In genomic region chr2:1643220-1643619, GRCh38 we compare ENCODE assay signal across 25 cellular contexts.
DNase-seq lines count a peak whose midpoint lies in the region; ATAC-seq and TF ChIP-seq lines count a peak whose summit lies in the region.
"Had no signal": no experiment of that assay in that cellular context is flagged by ENCODE, and none has a peak within 500 bp of the region (broad histone marks: within the 10 kb centered on the region; RNA-seq: fewer than 3 reads in every experiment).

No MANE protein-coding gene starts in this region.

- no peaks in the 10 kb centered on the region for H3K36me3 ChIP-seq in Panc1 (ENCODE audit: control insufficient read depth, insufficient read depth, low read length)
- H3K36me3 ChIP-seq in CD8-positive, alpha-beta memory T cell (ENCODE audit: insufficient read depth, low read length) = no peaks in the 10 kb centered on the region
- H3K36me3 ChIP-seq: colonic mucosa had no signal

- intact Hi-C loops in Panc1 (cut with micrococcal nuclease; ENCODE audit: unreplicated experiment) = no loop called here
- intact Hi-C loops in activated CD8-positive, alpha-beta T cell treated with anti-CD3 and anti-CD28 coated beads for 36 hours (cut with micrococcal nuclease) = no loop called here

- DNase-seq in AG04450 (ENCODE audit: low read depth, low spot score) (no peak), Panc1 (ENCODE audit: low read depth, low spot score) (no peak), glutamatergic neuron (no peak), osteocyte (ENCODE audit: extremely low spot score, unreplicated experiment) (no peak), NCI-H1930 (lab: John Stamatoyannopoulos, UW) (no peak), cerebellum (ENCODE audit: low spot score) (no peak)
- no peak for DNase-seq in CD8-positive, alpha-beta memory T cell
- DNase-seq in activated CD8-positive, alpha-beta T cell treated with anti-CD3 and anti-CD28 coated beads for 36 hours = no peak
- DNase-seq: ACHN; activated CD4-positive, alpha-beta T cell treated with anti-CD3 and anti-CD28 coated beads for 4 hours; activated CD8-positive, alpha-beta memory T cell treated with anti-CD3 and anti-CD28 coated beads, Interleukin-2, amount 10 ng/mL, durations not matched to agents 7 days and 5 days; activated naive CD8-positive, alpha-beta T cell treated with anti-CD3 and anti-CD28 coated beads for 36 hours; colonic mucosa; GM23248; NCI-H1694 treated with DMSO at 0.1 percent for 48 hours; NCI-H69; nucleus accumbens; retina; Right ventricle myocardium superior; stimulated activated CD4-positive, alpha-beta T cell treated with anti-CD3 and anti-CD28 coated beads, Interleukin-12 subunit alpha, Interleukin-12 subunit beta, amount 100 ng/mL, for 4 hours; stimulated activated naive CD8-positive, alpha-beta T cell treated with anti-CD3 and anti-CD28 coated beads, Interleukin-15, amount 100 ng/mL, for 72 hours; T-cell had no signal

- H3K27ac Mint-ChIP-seq in glutamatergic neuron (ENCODE audit: unreplicated experiment) (peak overlapping the region; percentile 3), osteocyte (ENCODE audit: unreplicated experiment) (peak overlapping the region; percentile 8)
- H3K27ac Mint-ChIP-seq in CD8-positive, alpha-beta memory T cell = no peak overlapping the region
- no peak overlapping the region for H3K27ac Mint-ChIP-seq in activated CD8-positive, alpha-beta T cell treated with anti-CD3 and anti-CD28 coated beads for 36 hours
- H3K27ac Mint-ChIP-seq: activated CD8-positive, alpha-beta memory T cell treated with anti-CD3 and anti-CD28 coated beads, Interleukin-2, amount 10 ng/mL, durations not matched to agents 7 days and 5 days; activated naive CD8-positive, alpha-beta T cell treated with anti-CD3 and anti-CD28 coated beads for 36 hours; T-cell; type B pancreatic cell had no signal

- no peak for ATAC-seq in Panc1
- ATAC-seq in activated CD8-positive, alpha-beta T cell treated with anti-CD3 and anti-CD28 coated beads for 36 hours = no peak
- ATAC-seq: activated CD8-positive, alpha-beta memory T cell treated with anti-CD3 and anti-CD28 coated beads, Interleukin-2, amount 10 ng/mL, durations not matched to agents 7 days and 5 days; heart left ventricle; stimulated activated naive CD8-positive, alpha-beta T cell treated with anti-CD3 and anti-CD28 coated beads, Interleukin-15, amount 100 ng/mL, for 72 hours; T-cell had no signal

- H3K27me3 ChIP-seq in AG04450 (ENCODE audit: control insufficient read depth, insufficient read depth, low read length) (no peaks in the 10 kb centered on the region), Panc1 (ENCODE audit: control insufficient read depth, insufficient read depth, low read length) (no peaks in the 10 kb centered on the region)
- no peaks in the 10 kb centered on the region for H3K27me3 ChIP-seq in CD8-positive, alpha-beta memory T cell (ENCODE audit: insufficient read depth, low read length, poor library complexity, severe bottlenecking)
- H3K27me3 ChIP-seq: colonic mucosa, heart left ventricle had no signal

- H3K9me3 Mint-ChIP-seq in glutamatergic neuron (ENCODE audit: unreplicated experiment) = peaks cover 3% of the 10 kb centered on the region
- no peaks in the 10 kb centered on the region for H3K9me3 Mint-ChIP-seq in osteocyte (ENCODE audit: unreplicated experiment)
- H3K9me3 Mint-ChIP-seq in CD8-positive, alpha-beta memory T cell = no peaks in the 10 kb centered on the region
- no peaks in the 10 kb centered on the region for H3K9me3 Mint-ChIP-seq in activated CD8-positive, alpha-beta T cell treated with anti-CD3 and anti-CD28 coated beads for 36 hours
- H3K9me3 Mint-ChIP-seq: activated naive CD8-positive, alpha-beta T cell treated with anti-CD3 and anti-CD28 coated beads for 36 hours; stimulated activated naive CD8-positive, alpha-beta T cell treated with anti-CD3 and anti-CD28 coated beads, Interleukin-15, amount 100 ng/mL, for 72 hours; T-cell; type B pancreatic cell had no signal

- H3K27ac ChIP-seq in AG04450 (ENCODE audit: low read depth, low read length) = peak overlapping the region; percentile 47
- peak overlapping the region; percentile 65 for H3K27ac ChIP-seq in Panc1 (ENCODE audit: low read length)
- H3K27ac ChIP-seq in CD8-positive, alpha-beta memory T cell (ENCODE audit: low read depth, low read length) = no peak overlapping the region
- H3K27ac ChIP-seq: C4-2B, colonic mucosa, GM23248 had no signal

- in situ Hi-C loops in Panc1 (cut with HindIII; ENCODE audit: low pct_unique_long_range_greater_than_20kb, low sequenced_read_pairs) = no loop called here

- H3K4me1 Mint-ChIP-seq in glutamatergic neuron (ENCODE audit: low read depth, unreplicated experiment) (peaks cover 21% of the 10 kb centered on the region), osteocyte (ENCODE audit: unreplicated experiment) (peaks cover 5% of the 10 kb centered on the region)
- no peaks in the 10 kb centered on the region for H3K4me1 Mint-ChIP-seq in CD8-positive, alpha-beta memory T cell
- H3K4me1 Mint-ChIP-seq in activated CD8-positive, alpha-beta T cell treated with anti-CD3 and anti-CD28 coated beads for 36 hours (ENCODE audit: low read depth) = no peaks in the 10 kb centered on the region
- H3K4me1 Mint-ChIP-seq: activated CD8-positive, alpha-beta memory T cell treated with anti-CD3 and anti-CD28 coated beads, Interleukin-2, amount 10 ng/mL, durations not matched to agents 7 days and 5 days; activated naive CD8-positive, alpha-beta T cell treated with anti-CD3 and anti-CD28 coated beads for 36 hours; stimulated activated naive CD8-positive, alpha-beta T cell treated with anti-CD3 and anti-CD28 coated beads, Interleukin-15, amount 100 ng/mL, for 72 hours; T-cell had no signal

- TF ChIP-seq CTCF in AG04450 (IDR thresholded peaks at IDR 0.05; ENCODE audit: low read depth, low read length) = no peak
- TF ChIP-seq CTCF in Panc1 (IDR thresholded peaks at IDR 0.05) = no peak
- no peak for TF ChIP-seq CTCF in glutamatergic neuron (IDR thresholded peaks at IDR 0.05; ENCODE audit: partially characterized antibody, unreplicated experiment)
- TF ChIP-seq CTCF in osteocyte (IDR thresholded peaks at IDR 0.05) = no peak
- TF ChIP-seq CTCF in activated CD8-positive, alpha-beta T cell treated with anti-CD3 and anti-CD28 coated beads for 36 hours (IDR thresholded peaks at IDR 0.05) = no peak

- H3K4me3 Mint-ChIP-seq in glutamatergic neuron (ENCODE audit: unreplicated experiment) (no peak overlapping the region), osteocyte (ENCODE audit: unreplicated experiment) (no peak overlapping the region)
- no peak overlapping the region for H3K4me3 Mint-ChIP-seq in CD8-positive, alpha-beta memory T cell
- H3K4me3 Mint-ChIP-seq in activated CD8-positive, alpha-beta T cell treated with anti-CD3 and anti-CD28 coated beads for 36 hours = no peak overlapping the region
- H3K4me3 Mint-ChIP-seq: activated CD8-positive, alpha-beta memory T cell treated with anti-CD3 and anti-CD28 coated beads, Interleukin-2, amount 10 ng/mL, durations not matched to agents 7 days and 5 days; activated naive CD8-positive, alpha-beta T cell treated with anti-CD3 and anti-CD28 coated beads for 36 hours; stimulated activated naive CD8-positive, alpha-beta T cell treated with anti-CD3 and anti-CD28 coated beads, Interleukin-15, amount 100 ng/mL, for 72 hours; T-cell; type B pancreatic cell had no signal

- H3K9me3 ChIP-seq in AG04450 (ENCODE audit: control insufficient read depth, insufficient read depth, low read length) (no peaks in the 10 kb centered on the region; the same call in 1 of the 2 replicates), Panc1 (ENCODE audit: control insufficient read depth, insufficient read depth, low read depth, low read length) (no peaks in the 10 kb centered on the region)
- no peaks in the 10 kb centered on the region for H3K9me3 ChIP-seq in CD8-positive, alpha-beta memory T cell (ENCODE audit: low read length)
- H3K9me3 ChIP-seq: colonic mucosa, heart left ventricle had no signal

- H3K27me3 Mint-ChIP-seq in glutamatergic neuron (ENCODE audit: unreplicated experiment) (peaks cover 3% of the 10 kb centered on the region), osteocyte (ENCODE audit: unreplicated experiment) (no peaks in the 10 kb centered on the region)
- H3K27me3 Mint-ChIP-seq in CD8-positive, alpha-beta memory T cell = no peaks in the 10 kb centered on the region
- H3K27me3 Mint-ChIP-seq in activated CD8-positive, alpha-beta T cell treated with anti-CD3 and anti-CD28 coated beads for 36 hours = no peaks in the 10 kb centered on the region
- H3K27me3 Mint-ChIP-seq: activated CD8-positive, alpha-beta memory T cell treated with anti-CD3 and anti-CD28 coated beads, Interleukin-2, amount 10 ng/mL, durations not matched to agents 7 days and 5 days; activated naive CD8-positive, alpha-beta T cell treated with anti-CD3 and anti-CD28 coated beads for 36 hours; stimulated activated naive CD8-positive, alpha-beta T cell treated with anti-CD3 and anti-CD28 coated beads, Interleukin-15, amount 100 ng/mL, for 72 hours; T-cell; type B pancreatic cell had no signal

- POLR2A ChIA-PET in AG04450 (lab: Yijun Ruan, JAX) (interaction anchor here (1.4 kb wide), 1 partner anchor 105 kb away, joined by 3 read pairs; no protein-coding TSS in a partner anchor), Panc1 (lab: Charles Lee) (no interaction called here)
- POLR2A ChIA-PET in CD8-positive, alpha-beta memory T cell (lab: Charles Lee) = no interaction called here
- POLR2A ChIA-PET in activated CD8-positive, alpha-beta T cell treated with anti-CD3 and anti-CD28 coated beads for 36 hours (lab: Charles Lee) = interaction anchor here (0.6 kb wide), 1 partner anchor 468 kb away, joined by 3 read pairs; no protein-coding TSS in a partner anchor

- H3K4me1 ChIP-seq in Panc1 (ENCODE audit: control insufficient read depth, insufficient read depth, low read length) = peaks cover 6% of the 10 kb centered on the region
- no peaks in the 10 kb centered on the region for H3K4me1 ChIP-seq in CD8-positive, alpha-beta memory T cell (ENCODE audit: insufficient read depth, low read length)

- BruUV-seq in Panc1 (replicated peaks; lab: Mats Ljungman, UMichigan) = no TSS peak

- H3K4me3 ChIP-seq in AG04450 (ENCODE audit: low read depth, low read length) (no peak overlapping the region), Panc1 (ENCODE audit: low read depth in 2 of 2, low read length in 2 of 2) (no peak overlapping the region)
- no peak overlapping the region for H3K4me3 ChIP-seq in CD8-positive, alpha-beta memory T cell (ENCODE audit: low read length)
- H3K4me3 ChIP-seq: colonic mucosa, GM23248, heart left ventricle had no signal

- CTCF ChIA-PET in AG04450 (lab: Charles Lee) (interaction anchor here (0.6 to 1.3 kb wide), 2 partner anchors 37 to 108 kb away, joined by 6 read pairs; no protein-coding TSS in a partner anchor), Panc1 (lab: Charles Lee) (no interaction called here)
- CTCF ChIA-PET in CD8-positive, alpha-beta memory T cell (lab: Charles Lee) = no interaction called here
- CTCF ChIA-PET in activated CD8-positive, alpha-beta T cell treated with anti-CD3 and anti-CD28 coated beads for 36 hours (lab: Charles Lee) = no interaction called here

- H3K36me3 Mint-ChIP-seq in glutamatergic neuron (ENCODE audit: unreplicated experiment) (peaks cover 11% of the 10 kb centered on the region), osteocyte (ENCODE audit: unreplicated experiment) (peaks cover 50% of the 10 kb centered on the region)
- no peaks in the 10 kb centered on the region for H3K36me3 Mint-ChIP-seq in CD8-positive, alpha-beta memory T cell
- H3K36me3 Mint-ChIP-seq in activated CD8-positive, alpha-beta T cell treated with anti-CD3 and anti-CD28 coated beads for 36 hours (ENCODE audit: low read depth) = no peaks in the 10 kb centered on the region
- H3K36me3 Mint-ChIP-seq: activated CD8-positive, alpha-beta memory T cell treated with anti-CD3 and anti-CD28 coated beads, Interleukin-2, amount 10 ng/mL, durations not matched to agents 7 days and 5 days; activated naive CD8-positive, alpha-beta T cell treated with anti-CD3 and anti-CD28 coated beads for 36 hours; T-cell had no signal

Comparison
In these comparisons a context has a peak if more than half of its experiments do, and no peak if none do; other contexts are left out.
1. H3K27ac Mint-ChIP-seq: peak in glutamatergic neuron (single experiment) and osteocyte (single experiment); none in CD8-positive, alpha-beta memory T cell (0 of 8) and activated CD8-positive, alpha-beta T cell treated with anti-CD3 and anti-CD28 coated beads for 36 hours (single experiment).
2. POLR2A ChIA-PET loops: an anchor here in AG04450 (1.4 kb wide) and activated CD8-positive, alpha-beta T cell treated with anti-CD3 and anti-CD28 coated beads for 36 hours (0.6 kb wide); none called in Panc1 and CD8-positive, alpha-beta memory T cell.